In the genomic region with DNA sequence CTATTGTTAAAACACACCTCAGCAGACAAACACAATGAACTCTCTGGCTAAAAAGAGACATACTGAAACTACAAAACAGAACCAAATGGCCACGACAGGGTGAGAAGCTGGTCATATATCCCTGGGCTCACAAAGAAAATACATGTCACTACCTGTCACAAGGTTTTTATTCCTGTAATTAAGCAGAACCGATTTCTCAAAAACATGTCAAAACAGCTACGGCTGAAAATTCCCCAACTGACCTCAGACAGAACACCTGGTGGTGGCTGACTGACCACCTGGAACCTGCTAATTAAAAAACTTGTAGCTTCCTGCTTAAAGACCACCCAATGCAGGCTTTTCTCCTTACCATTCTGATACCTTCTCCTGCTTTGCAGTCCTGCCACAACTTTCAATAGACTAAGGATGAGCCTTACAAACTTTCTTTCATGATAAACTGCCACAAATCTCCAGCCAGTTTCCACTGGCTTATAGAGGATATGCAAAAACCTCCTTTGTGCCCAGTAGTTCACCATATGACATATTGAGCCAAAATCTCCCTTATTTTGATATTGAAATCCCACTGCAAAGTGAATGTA, we compare ENCODE assay signal across 13 cellular contexts.
DNase-seq lines count a peak whose midpoint lies in the region; ATAC-seq and TF ChIP-seq lines count a peak whose summit lies in the region.
"Had no signal": no experiment of that assay in that cellular context is flagged by ENCODE, and none has a peak within 500 bp of the region (broad histone marks: within the 10 kb centered on the region; RNA-seq: fewer than 3 reads in every experiment).

No MANE protein-coding gene starts in this region.

- no peaks in the 10 kb centered on the region for H3K79me2 ChIP-seq in GM23338 (replicated peaks; ENCODE audit: insufficient read depth)
- no peaks in the 10 kb centered on the region for H3K79me2 ChIP-seq in GM23248 (ENCODE audit: insufficient read depth)

- H3K27me3 Mint-ChIP-seq in GM23338 (ENCODE audit: insufficient read depth, low read depth, poor library complexity) = no peaks in the 10 kb centered on the region
- no peaks in the 10 kb centered on the region for H3K27me3 Mint-ChIP-seq in activated CD4-positive, alpha-beta memory T cell treated with anti-CD3 and anti-CD28 coated beads for 36 hours

- H3K4me2 ChIP-seq in GM23338 (no peak overlapping the region), GM23248 (ENCODE audit: unreplicated experiment) (no peak overlapping the region)

- H3K9me3 ChIP-seq in ovary (no peaks in the 10 kb centered on the region), GM23248 (ENCODE audit: low read depth) (no peaks in the 10 kb centered on the region)
- H3K9me3 ChIP-seq: gastroesophageal sphincter had no signal

- TF ChIP-seq POLR2A in ovary (IDR thresholded peaks at IDR 0.05) = no peak

- CTCF ChIA-PET in activated CD4-positive, alpha-beta memory T cell treated with anti-CD3 and anti-CD28 coated beads for 36 hours (lab: Charles Lee) = no interaction called here

- H3K4me1 Mint-ChIP-seq in GM23338 = peaks cover 12% of the 10 kb centered on the region; the same call in 2 of the 3 replicates
- no peaks in the 10 kb centered on the region for H3K4me1 Mint-ChIP-seq in activated CD4-positive, alpha-beta memory T cell treated with anti-CD3 and anti-CD28 coated beads for 36 hours (ENCODE audit: low read depth)

- H3K27me3 ChIP-seq in GM23338 (ENCODE audit: insufficient read depth) (no peaks in the 10 kb centered on the region), ovary (no peaks in the 10 kb centered on the region), GM23248 (replicated peaks; ENCODE audit: insufficient read depth) (no peaks in the 10 kb centered on the region)
- H3K27me3 ChIP-seq: gastroesophageal sphincter had no signal

- H3K27ac ChIP-seq in GM23338 (ENCODE audit: low read depth) = peak overlapping the region; percentile 48; the same call in 1 of the 2 replicates
- H3K27ac ChIP-seq in ovary = no peak overlapping the region
- no peak overlapping the region for H3K27ac ChIP-seq in GM23248
- H3K27ac ChIP-seq: gastroesophageal sphincter had no signal

- H3K4me3 ChIP-seq in GM23338 = no peak overlapping the region
- no peak overlapping the region for H3K4me3 ChIP-seq in ovary
- no peak overlapping the region for H3K4me3 ChIP-seq in GM23248
- H3K4me3 ChIP-seq: gastroesophageal sphincter had no signal

- ATAC-seq in GM19025 (IDR thresholded peaks at IDR 0.05; ENCODE audit: low read depth, unreplicated experiment) (peak; percentile 92), GM23338 (no peak), HG03280 (IDR thresholded peaks at IDR 0.05; ENCODE audit: unreplicated experiment) (peak; percentile 97)
- ATAC-seq: gastroesophageal sphincter, Panc1 had no signal

- no peaks in the 10 kb centered on the region for H4K20me1 ChIP-seq in GM23338 (replicated peaks; ENCODE audit: insufficient read depth)
- no peaks in the 10 kb centered on the region for H4K20me1 ChIP-seq in GM23248 (ENCODE audit: insufficient read depth)

- TF ChIP-seq CTCF in GM23338 (conservative IDR thresholded peaks at IDR 0.05; ENCODE audit: low read depth in 2 of 2) = no peak
- TF ChIP-seq CTCF in ovary (IDR thresholded peaks at IDR 0.05) = no peak

- no peaks in the 10 kb centered on the region for H3K36me3 Mint-ChIP-seq in GM23338 (ENCODE audit: low read depth)
- H3K36me3 Mint-ChIP-seq in activated CD4-positive, alpha-beta memory T cell treated with anti-CD3 and anti-CD28 coated beads for 36 hours = no peaks in the 10 kb centered on the region

- peak overlapping the region; percentile 82 for H3K27ac Mint-ChIP-seq in GM23338
- H3K27ac Mint-ChIP-seq in activated CD4-positive, alpha-beta memory T cell treated with anti-CD3 and anti-CD28 coated beads for 36 hours = no peak overlapping the region

- TF ChIP-seq EP300 in ovary (IDR thresholded peaks at IDR 0.05) = no peak

- intact Hi-C loops in activated CD4-positive, alpha-beta memory T cell treated with anti-CD3 and anti-CD28 coated beads for 36 hours (cut with micrococcal nuclease) = no loop called here
- intact Hi-C loops in ovary (cut with DNase I) = no loop called here

- no peak overlapping the region for H3K9ac ChIP-seq in GM23248

- H2AFZ ChIP-seq in GM23338 (peak overlapping the region; percentile 91; the same call in 1 of the 2 replicates), GM23248 (no peak overlapping the region)

- H3K9me2 ChIP-seq in GM23338 (ENCODE audit: insufficient read depth) (no peaks in the 10 kb centered on the region), GM23248 (ENCODE audit: insufficient read depth) (no peaks in the 10 kb centered on the region)

- no peak for DNase-seq in GM23338 (ENCODE audit: low spot score)
- DNase-seq in germinal center (ENCODE audit: low spot score) = peak; percentile 2
- no peak for DNase-seq in activated CD4-positive, alpha-beta memory T cell treated with anti-CD3 and anti-CD28 coated beads for 36 hours
- no peak for DNase-seq in ovary
- no peak for DNase-seq in NOMO-1 treated with DMSO at 0.1 percent for 48 hours (lab: John Stamatoyannopoulos, UW; ENCODE audit: unreplicated experiment)
- no peak for DNase-seq in GM23248
- DNase-seq: activated effector memory CD4-positive, alpha-beta T cell treated with Interleukin-2 at 50 U/mL for 16 hours; H7; retina had no signal

- H3K4me1 ChIP-seq in GM23338 (ENCODE audit: insufficient read depth) (peaks cover 9% of the 10 kb centered on the region; the same call in 1 of the 2 replicates), ovary (ENCODE audit: insufficient read depth) (no peaks in the 10 kb centered on the region), GM23248 (ENCODE audit: insufficient read depth) (no peaks in the 10 kb centered on the region)
- H3K4me1 ChIP-seq: gastroesophageal sphincter had no signal

- in situ Hi-C loops in GM23248 (cut with MboI) = no loop called here

- no peaks in the 10 kb centered on the region for H3K9me3 Mint-ChIP-seq in GM23338
- peaks cover 20% of the 10 kb centered on the region for H3K9me3 Mint-ChIP-seq in activated CD4-positive, alpha-beta memory T cell treated with anti-CD3 and anti-CD28 coated beads for 36 hours

- H3K4me3 Mint-ChIP-seq in GM23338 = no peak overlapping the region
- no peak overlapping the region for H3K4me3 Mint-ChIP-seq in activated CD4-positive, alpha-beta memory T cell treated with anti-CD3 and anti-CD28 coated beads for 36 hours

- H3K36me3 ChIP-seq in GM23338 (ENCODE audit: insufficient read depth) = no peaks in the 10 kb centered on the region
- H3K36me3 ChIP-seq in ovary = no peaks in the 10 kb centered on the region
- H3K36me3 ChIP-seq in GM23248 (ENCODE audit: low read depth) = no peaks in the 10 kb centered on the region
- H3K36me3 ChIP-seq: gastroesophageal sphincter had no signal

- WGBS in ovary, 3 donors = 47 to 50% (median 48%) methylated on average over 3 of the region's 3 CpGs
- WGBS in GM23248 (ENCODE audit: low coverage in 1 of 2, low lambda C conversion rate in 2 of 2, missing lambda C conversion rate in 2 of 2), 2 experiments = 10 to 15% methylated on average over 3 of the region's 3 CpGs

- H3F3A ChIP-seq in GM23338 (replicated peaks; ENCODE audit: low read depth) = no peaks in the 10 kb centered on the region
- H3F3A ChIP-seq in GM23248 (ENCODE audit: insufficient read depth) = no peaks in the 10 kb centered on the region

- POLR2A ChIA-PET in activated CD4-positive, alpha-beta memory T cell treated with anti-CD3 and anti-CD28 coated beads for 36 hours (lab: Charles Lee) = no interaction called here

TF ChIP-seq in GM23338, 12 proteins besides CTCF, POLR2A, EP300 and RAD21 (continues in another document):
- TF ChIP-seq REST (IDR thresholded peaks at IDR 0.05; ENCODE audit: unreplicated experiment) = no peak
